23 cellular contexts compared by ENCODE assay signal in genomic region chr14:52596861-52597260, GRCh38.
"Had no signal": no experiment of that assay in that cellular context is flagged by ENCODE, and none has a peak within 500 bp of the region (broad histone marks: within the 10 kb centered on the region; RNA-seq: fewer than 3 reads in every experiment).

No MANE protein-coding gene starts in this region.

- H3K27me3 Mint-ChIP-seq: activated CD8-positive, alpha-beta T cell treated with anti-CD3 and anti-CD28 coated beads for 36 hours; activated T-cell treated with anti-CD3 and anti-CD28 coated beads, Interleukin-2, amount 50 U/mL, for 24 hours had no signal

- H3K4me1 ChIP-seq: heart left ventricle, prostate gland, right atrium auricular region, tibial artery had no signal

- H3K27ac Mint-ChIP-seq: activated B cell treated with CpG ODN at 0.5 μM for 24 hours; activated CD8-positive, alpha-beta T cell treated with anti-CD3 and anti-CD28 coated beads for 36 hours; activated T-cell treated with anti-CD3 and anti-CD28 coated beads, Interleukin-2, amount 50 U/mL, for 24 hours; immature natural killer cell; memory B cell; T-helper 2 cell treated with Interferon-gamma antibody and Interleukin-4, amounts not matched to agents 5 μg/mL and 100 μg/mL, for 36 hours had no signal

- ATAC-seq: activated CD8-positive, alpha-beta T cell treated with anti-CD3 and anti-CD28 coated beads for 36 hours; heart left ventricle; left ventricle myocardium superior; mucosa of descending colon had no signal

- FAIRE-seq: endothelial cell of umbilical vein, frontal cortex had no signal

- H3K36me3 ChIP-seq: cardiac muscle cell, heart left ventricle, prostate gland, right atrium auricular region, tibial artery had no signal

- H3K4me3 Mint-ChIP-seq: activated B cell treated with CpG ODN at 0.5 μM for 24 hours; activated CD8-positive, alpha-beta T cell treated with anti-CD3 and anti-CD28 coated beads for 36 hours; activated T-cell treated with anti-CD3 and anti-CD28 coated beads, Interleukin-2, amount 50 U/mL, for 24 hours; immature natural killer cell; memory B cell; naive B cell; T-helper 2 cell treated with Interferon-gamma antibody and Interleukin-4, amounts not matched to agents 5 μg/mL and 100 μg/mL, for 36 hours had no signal

- H3K4me1 Mint-ChIP-seq: activated B cell treated with CpG ODN at 0.5 μM for 24 hours, immature natural killer cell, memory B cell, naive B cell had no signal

- H3K9me3 Mint-ChIP-seq: T-helper 2 cell treated with Interferon-gamma antibody and Interleukin-4, amounts not matched to agents 5 μg/mL and 100 μg/mL, for 36 hours had no signal

- H3K9me3 ChIP-seq: mucosa of descending colon, prostate gland had no signal

- H3K27ac ChIP-seq: cardiac muscle cell, heart left ventricle, prostate gland, right atrium auricular region, tibial artery had no signal

- DNase-seq: activated B cell treated with CpG ODN at 0.5 μM for 24 hours; activated CD4-positive, alpha-beta T cell treated with anti-CD3 and anti-CD28 coated beads for 4 hours; activated CD8-positive, alpha-beta T cell treated with anti-CD3 and anti-CD28 coated beads for 36 hours; activated naive CD4-positive, alpha-beta T cell treated with anti-CD3 and anti-CD28 coated beads, Interleukin-2, amount 50 U/mL, for 16 hours; activated T-cell treated with anti-CD3 and anti-CD28 coated beads, Interleukin-2, amount 50 U/mL, for 24 hours; dermis blood vessel endothelial cell; effector memory CD4-positive, alpha-beta T cell; heart left ventricle; immature natural killer cell; kidney glomerular epithelial cell; left ventricle myocardium superior; mucosa of descending colon; naive B cell; stimulated activated CD4-positive, alpha-beta T cell treated with anti-CD3 and anti-CD28 coated beads, Interleukin-2, amount 100 ng/mL, for 24 hours; stimulated activated naive CD4-positive, alpha-beta T cell treated with Interleukin-2 at 50 U/mL for 16 hours; tibial artery had no signal

- H3K4me3 ChIP-seq: cardiac muscle cell, heart left ventricle, mucosa of descending colon, prostate gland, right atrium auricular region, tibial artery had no signal

- H3K27me3 ChIP-seq: cardiac muscle cell, heart left ventricle, right atrium auricular region, tibial artery had no signal
